13 cellular contexts compared by ENCODE assay signal in the genomic region with DNA sequence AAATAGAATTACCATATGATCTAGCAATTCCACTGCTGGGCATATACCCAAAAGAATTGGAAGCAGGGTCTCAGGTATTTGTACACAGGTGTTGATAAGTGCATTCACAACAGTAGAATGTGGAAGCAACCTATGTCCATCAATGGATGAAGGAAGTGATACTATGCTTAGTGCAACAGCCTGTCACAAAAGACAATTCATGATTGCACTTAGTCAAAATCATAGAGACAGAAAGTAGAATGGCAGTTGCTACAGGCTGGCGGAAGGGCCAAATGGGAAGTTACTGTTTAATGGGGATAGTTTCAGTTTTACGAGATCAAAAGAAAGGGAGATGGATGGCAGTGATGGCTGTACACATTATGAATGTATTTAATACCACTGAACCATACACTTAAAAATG. TPM values are rescaled to one million over a fixed set of nuclear protein-coding genes. Genes with fewer than 3 reads are reported as not detected.
DNase-seq lines count a peak whose midpoint lies in the region; ATAC-seq and TF ChIP-seq lines count a peak whose summit lies in the region.
"Had no signal": no experiment of that assay in that cellular context is flagged by ENCODE, and none has a peak within 500 bp of the region (broad histone marks: within the 10 kb centered on the region; RNA-seq: fewer than 3 reads in every experiment).

No MANE protein-coding gene starts in this region.

- H3K36me3 Mint-ChIP-seq in progenitor cell of endocrine pancreas (ENCODE audit: insufficient read depth) = peaks cover 17% of the 10 kb centered on the region

- no peak overlapping the region for H3K4me3 Mint-ChIP-seq in progenitor cell of endocrine pancreas (ENCODE audit: low read depth)

- no peak for TF ChIP-seq CTCF in progenitor cell of endocrine pancreas (IDR thresholded peaks at IDR 0.05; ENCODE audit: unreplicated experiment)

- H3K9me3 Mint-ChIP-seq in progenitor cell of endocrine pancreas (ENCODE audit: low read depth) = no peaks in the 10 kb centered on the region

- H3K27ac Mint-ChIP-seq in progenitor cell of endocrine pancreas = peak overlapping the region; percentile 75

- no peaks in the 10 kb centered on the region for H3K27me3 Mint-ChIP-seq in progenitor cell of endocrine pancreas

- ATAC-seq in GM18511 (IDR thresholded peaks at IDR 0.05; ENCODE audit: unreplicated experiment) (peak; percentile 42), HG02870 (IDR thresholded peaks at IDR 0.05; ENCODE audit: unreplicated experiment) (peak; percentile 39), HG03139 (IDR thresholded peaks at IDR 0.05; ENCODE audit: unreplicated experiment) (no peak)
- ATAC-seq: left ventricle myocardium superior, pancreas had no signal

- no peaks in the 10 kb centered on the region for H3K4me1 Mint-ChIP-seq in progenitor cell of endocrine pancreas (ENCODE audit: low read depth)

- DNase-seq in SIG-M5 treated with dmso at 0.1 percent for 504 hours (lab: John Stamatoyannopoulos, UW; ENCODE audit: unreplicated experiment) (peak; percentile 81), progenitor cell of endocrine pancreas (ENCODE audit: low spot score, unreplicated experiment) (no peak), HPDE6-E6E7 (ENCODE audit: extremely low spot score) (no peak)
- DNase-seq in activated effector memory CD4-positive, alpha-beta T cell treated with Interleukin-2 at 50 U/mL for 16 hours = no peak
- DNase-seq: central memory CD4-positive, alpha-beta T cell; DMS79; KG1; left ventricle myocardium superior; pancreas; uterus had no signal

RNA-seq across cellular contexts. Expression of gene SGSM3, which starts 42.0 kb away (rescaled TPM):
- 106 and 117 TPM in 2 replicates for total RNA-seq in progenitor cell of endocrine pancreas
